In the genomic region with DNA sequence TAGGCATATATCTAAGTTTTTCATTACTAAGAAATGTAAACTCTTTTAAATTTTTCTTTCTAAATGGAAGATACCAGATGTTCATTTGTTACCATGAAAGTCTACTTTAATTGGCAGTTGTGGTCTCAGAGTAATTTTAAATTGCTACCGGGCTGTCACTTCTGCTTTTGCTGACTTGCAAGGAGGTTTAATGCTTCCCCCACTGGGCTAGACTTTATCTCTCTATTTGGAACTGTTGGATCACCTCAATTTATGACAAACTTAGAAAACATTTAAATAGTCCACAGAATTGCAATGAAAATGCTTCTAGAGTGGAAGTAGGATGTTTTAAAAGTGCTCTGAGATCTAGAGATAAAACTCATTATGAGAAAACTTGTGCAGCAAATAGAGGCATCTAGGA, we compare ENCODE assay signal across 18 cellular contexts.
"Had no signal": no experiment of that assay in that cellular context is flagged by ENCODE, and none has a peak within 500 bp of the region (broad histone marks: within the 10 kb centered on the region; RNA-seq: fewer than 3 reads in every experiment).

No MANE protein-coding gene starts in this region.

- DNase-seq: activated B cell treated with CpG ODN at 0.5 μM for 24 hours; activated CD4-positive, alpha-beta T cell treated with anti-CD3 and anti-CD28 coated beads, Interleukin-2, amount 10 ng/mL, durations not matched to agents 7 days and 5 days; activated naive CD4-positive, alpha-beta T cell; activated naive CD8-positive, alpha-beta T cell treated with anti-CD3 and anti-CD28 coated beads, Interleukin-2, amount 10 ng/mL, durations not matched to agents 7 days and 5 days; aorta; heart right ventricle; islet precursor cell; naive B cell; pancreas; sigmoid colon; stimulated activated CD4-positive, alpha-beta T cell treated with anti-CD3 and anti-CD28 coated beads, Interleukin-1b, Interleukin-23, amount 100 ng/mL, for 48 hours; stomach; testis; upper lobe of left lung had no signal

- H3K36me3 ChIP-seq: gastroesophageal sphincter, heart right ventricle, neural progenitor cell, pancreas, sigmoid colon, stomach, upper lobe of left lung had no signal

- H3K4me2 ChIP-seq: neural progenitor cell had no signal

- H2AFZ ChIP-seq: neural progenitor cell had no signal

- H3K4me3 ChIP-seq: gastroesophageal sphincter, heart right ventricle, lung, neural progenitor cell, pancreas, sigmoid colon, stomach, testis, upper lobe of left lung had no signal

- H3K9ac ChIP-seq: neural progenitor cell had no signal

- H3K4me1 ChIP-seq: pancreas had no signal

- ATAC-seq: gastroesophageal sphincter, heart right ventricle, pancreas had no signal

- FAIRE-seq: pancreas had no signal

- H3K27me3 ChIP-seq: gastroesophageal sphincter, heart right ventricle, neural progenitor cell, pancreas, sigmoid colon, stomach, testis, upper lobe of left lung had no signal

- H3K27ac ChIP-seq: epithelial cell of prostate, gastroesophageal sphincter, heart right ventricle, neural progenitor cell, pancreas, sigmoid colon, stomach, testis, upper lobe of left lung had no signal

- H3K9me3 ChIP-seq: gastroesophageal sphincter, pancreas, sigmoid colon, stomach, testis, upper lobe of left lung had no signal
